8 cellular contexts compared by ENCODE assay signal in genomic region chr14:100376751-100377171, GRCh38. TPM values are rescaled to one million over a fixed set of nuclear protein-coding genes. Genes with fewer than 3 reads are reported as not detected.
DNase-seq lines count a peak whose midpoint lies in the region; ATAC-seq, FAIRE-seq and TF ChIP-seq lines count a peak whose summit lies in the region.

No MANE protein-coding gene starts in this region.

- H3K9ac ChIP-seq in GM12878 (ENCODE audit: control insufficient read depth, insufficient read depth, low read length), result peak overlapping the region; percentile 75

- peaks cover 26% of the 10 kb centered on the region for H3K36me3 Mint-ChIP-seq in CD8-positive, alpha-beta T cell

- peak overlapping the region; percentile 63 for H3K4me3 ChIP-seq in CD8-positive, alpha-beta T cell (ENCODE audit: low read depth, low read length)
- H3K4me3 ChIP-seq in GM12878 (peak overlapping the region; percentile 86), lung (peak overlapping the region; percentile 64), vagina (peak overlapping the region; percentile 80 to 83)

- CTCF ChIA-PET in CD8-positive, alpha-beta T cell (lab: Charles Lee), result interaction anchor here (1.2 to 3.2 kb wide), 7 partner anchors 8 to 316 kb away, joined by 3 to 16 read pairs (median 3); no protein-coding TSS in a partner anchor
- CTCF ChIA-PET in GM12878 (lab: Yijun Ruan, JAX), result interaction anchor here (0.8 to 4.8 kb wide), 20 partner anchors 9 to 269 kb away, joined by 3 to 50 read pairs (median 7); no protein-coding TSS in a partner anchor

- SMC1A ChIA-PET in GM12878 (lab: Charles Lee; ENCODE audit: uncharacterized antibody, unreplicated experiment), result interaction anchor here (0.7 to 3.2 kb wide), 12 partner anchors 15 to 148 kb away, joined by 3 to 23 read pairs (median 4); no protein-coding TSS in a partner anchor

- no peaks in the 10 kb centered on the region for H3K27me3 ChIP-seq in CD8-positive, alpha-beta T cell (ENCODE audit: insufficient read depth, low read length)
- no peaks in the 10 kb centered on the region for H3K27me3 ChIP-seq in GM12878 (replicated peaks in 1 of 2; ENCODE audit: control insufficient read depth in 2 of 2, insufficient read depth in 2 of 2, low read length in 1 of 2)
- no peaks in the 10 kb centered on the region for H3K27me3 ChIP-seq in lung (ENCODE audit: control insufficient read depth, insufficient read depth)
- no peaks in the 10 kb centered on the region for H3K27me3 ChIP-seq in vagina

- TF ChIP-seq CTCF in CD8-positive, alpha-beta T cell (IDR thresholded peaks at IDR 0.05), result no peak
- TF ChIP-seq CTCF in GM12878 (IDR thresholded peaks at IDR 0.05 in 2 of 3, conservative IDR thresholded peaks at IDR 0.05 in 1 of 3; ENCODE audit: control insufficient read depth in 2 of 3, extremely low read depth in 1 of 3, insufficient read depth in 1 of 3, low read depth in 3 of 3, low read length in 3 of 3), result no peak
- TF ChIP-seq CTCF in lung (IDR thresholded peaks at IDR 0.05; ENCODE audit: control extremely low read depth, extremely low read depth), result no peak
- TF ChIP-seq CTCF in vagina (IDR thresholded peaks at IDR 0.05), result no peak

- H3K4me3 Mint-ChIP-seq in CD8-positive, alpha-beta T cell, result peak overlapping the region; percentile 92

- DNase-seq in CD8-positive, alpha-beta T cell, result no peak
- DNase-seq in GM12878 (ENCODE audit: low read depth, low spot score) (no peak), lung (ENCODE audit: low spot score) (no peak), vagina (ENCODE audit: extremely low spot score in 2 of 2) (no peak), NOMO-1 (lab: John Stamatoyannopoulos, UW; ENCODE audit: unreplicated experiment in 2 of 2) (no peak)

- H3K27ac Mint-ChIP-seq in CD8-positive, alpha-beta T cell, result peak overlapping the region; percentile 91

- no peaks in the 10 kb centered on the region for H3K9me3 Mint-ChIP-seq in CD8-positive, alpha-beta T cell

- no peaks in the 10 kb centered on the region for H3K27me3 Mint-ChIP-seq in CD8-positive, alpha-beta T cell (ENCODE audit: low read depth)

- TF ChIP-seq POLR2A in GM12878 (IDR thresholded peaks at IDR 0.05; ENCODE audit: low read depth, low read length), result no peak
- no peak for TF ChIP-seq POLR2A in vagina (IDR thresholded peaks at IDR 0.05)

- WGBS in GM12878 (ENCODE audit: insufficient coverage, insufficient replicate concordance, low lambda C conversion rate, missing lambda C conversion rate), result 17% methylated on average over 7 of the region's 7 CpGs
- WGBS in lung, 2 donors, result 22 to 24% methylated on average over 7 of the region's 7 CpGs

- H3K4me2 ChIP-seq in GM12878 (ENCODE audit: control insufficient read depth, insufficient read depth), result peak overlapping the region; percentile 100

- TSS peak; percentile 84 for BruUV-seq in GM12878 (replicated peaks; lab: Mats Ljungman, UMichigan)

- peaks cover 43% of the 10 kb centered on the region for H3K79me2 ChIP-seq in GM12878 (ENCODE audit: control insufficient read depth, insufficient read depth, low read length)

- no peaks in the 10 kb centered on the region for H3K36me3 ChIP-seq in CD8-positive, alpha-beta T cell (ENCODE audit: insufficient read depth, low read length)
- H3K36me3 ChIP-seq in KOPT-K1 (ENCODE audit: insufficient read depth, low read length), result no peaks in the 10 kb centered on the region
- peaks cover 0 to 1% of the 10 kb centered on the region in 2 experiments; a peak in 1 of 4 replicates for H3K36me3 ChIP-seq in GM12878 (ENCODE audit: control insufficient read depth in 2 of 2, insufficient read depth in 2 of 2, low read length in 1 of 2)
- H3K36me3 ChIP-seq in lung (ENCODE audit: control insufficient read depth in 2 of 2, insufficient read depth in 2 of 2, low read length in 2 of 2), result peaks cover 0 to 7% of the 10 kb centered on the region in 2 donors
- H3K36me3 ChIP-seq in vagina, result no peaks in the 10 kb centered on the region

- RAD21 ChIA-PET in GM12878 (lab: Charles Lee; ENCODE audit: unreplicated experiment), result interaction anchor here (0.9 to 2.5 kb wide), 7 partner anchors 15 to 93 kb away, joined by 3 to 25 read pairs (median 5); no protein-coding TSS in a partner anchor

- H3K27ac ChIP-seq in CD8-positive, alpha-beta T cell (ENCODE audit: low read depth, low read length), result peak overlapping the region; percentile 64
- H3K27ac ChIP-seq in KOPT-K1 (ENCODE audit: low read depth, low read length, poor library complexity, severe bottlenecking) (peak overlapping the region; percentile 57), GM12878 (ENCODE audit: control insufficient read depth, insufficient read depth) (peak overlapping the region; percentile 98), lung (ENCODE audit: low read depth in 1 of 2, low read length in 1 of 2) (peak overlapping the region; percentile 88 to 97), vagina (peak overlapping the region; percentile 86)

- no peak for TF ChIP-seq RAD21 in GM12878 (IDR thresholded peaks at IDR 0.05; ENCODE audit: insufficient read depth, low read depth, low read length)

- FAIRE-seq in GM12878 (lab: Jason Lieb, UNC), result no peak

- POLR2A ChIA-PET in CD8-positive, alpha-beta T cell (lab: Charles Lee), result no interaction called here
- POLR2A ChIA-PET in GM12878 (lab: Charles Lee), result interaction anchor here (1.0 kb wide), 1 partner anchor 134 kb away, joined by 3 read pairs; no protein-coding TSS in a partner anchor

- H3K4me1 ChIP-seq in CD8-positive, alpha-beta T cell (ENCODE audit: insufficient read depth, low read length), result peaks cover 23% of the 10 kb centered on the region
- peaks cover 28% of the 10 kb centered on the region for H3K4me1 ChIP-seq in GM12878 (ENCODE audit: control insufficient read depth, insufficient read depth, low read length)
- H3K4me1 ChIP-seq in lung (ENCODE audit: control insufficient read depth in 2 of 2, insufficient read depth in 2 of 2, low read length in 2 of 2), result peaks cover 4 to 6% of the 10 kb centered on the region in 2 donors
- H3K4me1 ChIP-seq in vagina, result peaks cover 26% of the 10 kb centered on the region

- no peaks in the 10 kb centered on the region for H4K20me1 ChIP-seq in GM12878 (ENCODE audit: control insufficient read depth, insufficient read depth)

- no peak for TF ChIP-seq EP300 in GM12878 (IDR thresholded peaks at IDR 0.05; ENCODE audit: borderline replicate concordance in 1 of 2, control insufficient read depth in 1 of 2, low read depth in 2 of 2, low read length in 2 of 2)

- H3K9me3 ChIP-seq in CD8-positive, alpha-beta T cell (ENCODE audit: low read length), result no peaks in the 10 kb centered on the region
- H3K9me3 ChIP-seq in KOPT-K1 (ENCODE audit: insufficient read depth, low read length, poor library complexity, severe bottlenecking), result no peaks in the 10 kb centered on the region
- no peaks in the 10 kb centered on the region; the same call in 2 of the 3 replicates for H3K9me3 ChIP-seq in GM12878 (replicated peaks; ENCODE audit: control insufficient read depth, insufficient read depth, low read length)
- no peaks in the 10 kb centered on the region for H3K9me3 ChIP-seq in lung (ENCODE audit: control insufficient read depth in 2 of 2, insufficient read depth in 1 of 2, low read length in 1 of 2)
- H3K9me3 ChIP-seq in vagina, result no peaks in the 10 kb centered on the region

- H2AFZ ChIP-seq in GM12878 (ENCODE audit: control insufficient read depth, low read depth, low read length), result peak overlapping the region; percentile 89

- intact Hi-C loops in CD8-positive, alpha-beta T cell (cut with DNase I, micrococcal nuclease), result loop anchor here (1.0 to 10.0 kb wide), 15 partner anchors 70 to 1941 kb away; partner anchors contain the start of genes EVL (in 2 of the 2), SLC25A29 (in 2 of the 2), CCDC85C (in 1 of the 2) and CCNK (in 1 of the 2)
- intact Hi-C loops in GM12878 (cut with micrococcal nuclease; ENCODE audit: unreplicated experiment) (loop anchor here (1.0 to 5.0 kb wide), 5 partner anchors 34 to 309 kb away; partner anchors contain the start of genes EVL and SLC25A29), vagina (cut with DNase I) (no loop called here)

- in situ Hi-C loops in GM12878 (cut with MboI), result no loop called here

- peaks cover 41% of the 10 kb centered on the region for H3K4me1 Mint-ChIP-seq in CD8-positive, alpha-beta T cell (ENCODE audit: low read depth)

- ATAC-seq in CD8-positive, alpha-beta T cell, result no peak
- no peak for ATAC-seq in GM12878
- ATAC-seq in lung (ENCODE audit: insufficient read depth, low FRiP score), result no peak
- ATAC-seq in GM18907 (IDR thresholded peaks at IDR 0.05; ENCODE audit: unreplicated experiment), result no peak
- ATAC-seq in HG02610 (IDR thresholded peaks at IDR 0.05; ENCODE audit: unreplicated experiment), result no peak

RNA-seq across cellular contexts. Expression of gene WDR25, which starts 0.5 kb away (rescaled TPM):
- total RNA-seq in CD8-positive, alpha-beta T cell, result 1 to 10 TPM; 2.9 to 3.4 TPM
- total RNA-seq in GM12878 (2013; cell fraction: nucleolus; rRNA removed), result 8.4 and 10.7 TPM in 2 replicates
- 7.6 and 8.2 TPM in 2 replicates for total RNA-seq in GM12878 (2014; rRNA removed)
- total RNA-seq in GM12878 (2014; rRNA removed; fragmentation: Illumina TruSeq; extraction: Trizol), result 3.2 and 4.1 TPM in 2 replicates
- total RNA-seq in GM12878 (2021), result 5.0 and 5.7 TPM in 2 replicates
- polyA plus RNA-seq in GM12878 (2011; ENCODE audit: low read depth), result 1.2 TPM
- polyA plus RNA-seq in GM12878 (2011; rRNA removed), result 2.6 and 5.0 TPM in 2 replicates
- 5.5 and 7.9 TPM in 2 replicates for polyA plus RNA-seq in GM12878 (2011; cell fraction: cytosol; rRNA removed)
- 5.1 and 6.7 TPM in 2 replicates for polyA plus RNA-seq in GM12878 (2011; cell fraction: nucleus; rRNA removed)
- 3.3 TPM in 2 replicates for polyA plus RNA-seq in GM12878 (2012)
- polyA plus RNA-seq in GM12878 (2014; fragmentation: Illumina TruSeq; extraction: Trizol), result 3.6 and 6.4 TPM in 2 replicates
- polyA plus RNA-seq in GM12878 (2014; fragmentation: Nextera tagmentation; extraction: Ambion mirVana), result under 1 TPM; 0.16 to 0.86 TPM
- polyA plus RNA-seq in GM12878 (2014; rRNA removed), result 4.9 and 6.1 TPM in 2 replicates
- 1 to 10 TPM; 8.6 to 9.0 TPM for polyA plus RNA-seq in GM12878 (2016; fragmentation: Nextera tagmentation; extraction: Ambion mirVana)
- polyA minus RNA-seq in GM12878 (2011; rRNA and poly(A)+ RNA removed), result 4.0 and 8.5 TPM in 2 replicates
- 2.5 and 3.1 TPM in 2 replicates for polyA minus RNA-seq in GM12878 (2011; cell fraction: cytosol; rRNA and poly(A)+ RNA removed)
- 4.8 and 5.2 TPM in 2 replicates for polyA minus RNA-seq in GM12878 (2011; cell fraction: nucleus; rRNA and poly(A)+ RNA removed)
- total RNA-seq in lung, result 10 to 100 TPM; 12.1 to 12.6 TPM
- 1 to 10 TPM; 6.1 to 7.7 TPM for polyA plus RNA-seq in lung
- 4.2 TPM for total RNA-seq in vagina

RNA-seq across cellular contexts. Expression of gene SLC25A47, which starts 53.6 kb away (rescaled TPM):
- not detected for total RNA-seq in CD8-positive, alpha-beta T cell
- not detected in 2 replicates for total RNA-seq in GM12878 (2013; cell fraction: nucleolus; rRNA removed)
- total RNA-seq in GM12878 (2014; rRNA removed) (not detected in 2 replicates), GM12878 (2014; rRNA removed; fragmentation: Illumina TruSeq; extraction: Trizol) (not detected in 2 replicates), GM12878 (2021) (not detected in 2 replicates), lung (under 1 TPM in 1 of 2 donors, not detected in 1; 0.12 TPM), vagina (not detected)
- not detected for polyA plus RNA-seq in GM12878 (2011; ENCODE audit: low read depth)
- polyA plus RNA-seq in GM12878 (2011; rRNA removed) (not detected in 2 replicates), GM12878 (2014; fragmentation: Illumina TruSeq; extraction: Trizol) (not detected in 2 replicates), GM12878 (2014; fragmentation: Nextera tagmentation; extraction: Ambion mirVana) (not detected), GM12878 (2014; rRNA removed) (0.14 TPM in 1 of 2 replicates, not detected in the other), GM12878 (2016; fragmentation: Nextera tagmentation; extraction: Ambion mirVana) (not detected), lung (under 1 TPM; 0.02 to 0.06 TPM)
- polyA plus RNA-seq in GM12878 (2011; cell fraction: cytosol; rRNA removed), result 0.03 TPM in 1 of 2 replicates, not detected in the other
- 0.09 TPM in 1 of 2 replicates, not detected in the other for polyA plus RNA-seq in GM12878 (2011; cell fraction: nucleus; rRNA removed)
- polyA plus RNA-seq in GM12878 (2012), result not detected in 2 replicates
- polyA minus RNA-seq in GM12878 (2011; rRNA and poly(A)+ RNA removed), result not detected in 2 replicates
- not detected in 2 replicates for polyA minus RNA-seq in GM12878 (2011; cell fraction: cytosol; rRNA and poly(A)+ RNA removed)
- not detected in 2 replicates for polyA minus RNA-seq in GM12878 (2011; cell fraction: nucleus; rRNA and poly(A)+ RNA removed)
